ENCODE assay signal across 1 cellular context in genomic region chr6:20565291-20565690, GRCh38.
TF ChIP-seq lines count a peak whose summit lies in the region.

No MANE protein-coding gene starts in this region.

TF ChIP-seq in GM12878, 131 proteins besides CTCF, POLR2A, EP300 and RAD21 (continued from another document):
- TF ChIP-seq, protein P1, sequence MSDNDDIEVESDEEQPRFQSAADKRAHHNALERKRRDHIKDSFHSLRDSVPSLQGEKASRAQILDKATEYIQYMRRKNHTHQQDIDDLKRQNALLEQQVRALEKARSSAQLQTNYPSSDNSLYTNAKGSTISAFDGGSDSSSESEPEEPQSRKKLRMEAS (IDR thresholded peaks at IDR 0.05; ENCODE audit: low read depth, low read length) = no peak
- TF ChIP-seq MTA2 (IDR thresholded peaks at IDR 0.05; ENCODE audit: low read depth) = no peak
- TF ChIP-seq NFYA (IDR thresholded peaks at IDR 0.05; ENCODE audit: borderline replicate concordance, low read depth, low read length) = no peak
- TF ChIP-seq MYB (IDR thresholded peaks at IDR 0.05; ENCODE audit: borderline replicate concordance, low read depth, low read length) = no peak
- TF ChIP-seq PAX8 (IDR thresholded peaks at IDR 0.05) = no peak
- TF ChIP-seq, protein P2, sequence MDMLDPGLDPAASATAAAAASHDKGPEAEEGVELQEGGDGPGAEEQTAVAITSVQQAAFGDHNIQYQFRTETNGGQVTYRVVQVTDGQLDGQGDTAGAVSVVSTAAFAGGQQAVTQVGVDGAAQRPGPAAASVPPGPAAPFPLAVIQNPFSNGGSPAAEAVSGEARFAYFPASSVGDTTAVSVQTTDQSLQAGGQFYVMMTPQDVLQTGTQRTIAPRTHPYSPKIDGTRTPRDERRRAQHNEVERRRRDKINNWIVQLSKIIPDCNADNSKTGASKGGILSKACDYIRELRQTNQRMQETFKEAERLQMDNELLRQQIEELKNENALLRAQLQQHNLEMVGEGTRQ (IDR thresholded peaks at IDR 0.05; ENCODE audit: borderline replicate concordance, low read depth, low read length) = no peak
